Comparison of ENCODE assay signal across 24 cellular contexts in genomic region chr7:139914861-139915300, GRCh38.
A peak's percentile ranks its signal among the peaks of the same experiment; 100 is the strongest.
DNase-seq lines count a peak whose midpoint lies in the region; ATAC-seq and TF ChIP-seq lines count a peak whose summit lies in the region.
"Had no signal": no experiment of that assay in that cellular context is flagged by ENCODE, and none has a peak within 500 bp of the region (broad histone marks: within the 10 kb centered on the region; RNA-seq: fewer than 3 reads in every experiment).

No MANE protein-coding gene starts in this region.

- H3K4me1 Mint-ChIP-seq in mesothelial cell of epicardium: peaks cover 20% of the 10 kb centered on the region

- H3K9ac ChIP-seq in GM23248: no peak overlapping the region

- ATAC-seq in Right ventricle myocardium inferior: no peak
- ATAC-seq in GM18519 (IDR thresholded peaks at IDR 0.05; ENCODE audit: low FRiP score, unreplicated experiment): no peak
- ATAC-seq: HCT116; heart left ventricle; naive thymus-derived CD4-positive, alpha-beta T cell had no signal

- H3K27me3 ChIP-seq in ACC112 (ENCODE audit: insufficient read depth, low read length) (no peaks in the 10 kb centered on the region), GM23248 (replicated peaks; ENCODE audit: insufficient read depth) (no peaks in the 10 kb centered on the region), SJSA1 (replicated peaks) (no peaks in the 10 kb centered on the region)
- H3K27me3 ChIP-seq: adrenal gland, heart left ventricle, Peyer's patch, vagina had no signal

- peak overlapping the region; percentile 49 for H3K27ac Mint-ChIP-seq in mesothelial cell of epicardium
- H3K27ac Mint-ChIP-seq: memory B cell had no signal

- H3K36me3 Mint-ChIP-seq in mesothelial cell of epicardium: no peaks in the 10 kb centered on the region

- peaks cover 5% of the 10 kb centered on the region for H3K27me3 Mint-ChIP-seq in mesothelial cell of epicardium (ENCODE audit: low read depth)
- H3K27me3 Mint-ChIP-seq: memory B cell had no signal

- WGBS in GM23248 (ENCODE audit: low coverage in 1 of 2, low lambda C conversion rate in 2 of 2, missing lambda C conversion rate in 2 of 2), 2 experiments: 97 to 99% methylated on average over 4 of the region's 4 CpGs

- no peaks in the 10 kb centered on the region for H3K9me3 Mint-ChIP-seq in mesothelial cell of epicardium
- H3K9me3 Mint-ChIP-seq: memory B cell had no signal

- H3F3A ChIP-seq in GM23248 (ENCODE audit: insufficient read depth): peaks cover 34% of the 10 kb centered on the region

- H3K4me2 ChIP-seq in GM23248 (ENCODE audit: unreplicated experiment): peak overlapping the region; percentile 44

- H3K9me3 ChIP-seq in GM23248 (ENCODE audit: low read depth) (no peaks in the 10 kb centered on the region), SJSA1 (replicated peaks) (no peaks in the 10 kb centered on the region)
- H3K9me3 ChIP-seq: adrenal gland, heart left ventricle, Peyer's patch, vagina had no signal

- H2AFZ ChIP-seq in ACC112 (ENCODE audit: low read length, unreplicated experiment) (peak overlapping the region; percentile 46), GM23248 (no peak overlapping the region)

- no peaks in the 10 kb centered on the region for H3K9me2 ChIP-seq in GM23248 (ENCODE audit: insufficient read depth)

- H3K36me3 ChIP-seq in ACC112 (ENCODE audit: insufficient read depth, low read length): no peaks in the 10 kb centered on the region
- no peaks in the 10 kb centered on the region for H3K36me3 ChIP-seq in GM23248 (ENCODE audit: low read depth)
- no peaks in the 10 kb centered on the region for H3K36me3 ChIP-seq in SJSA1
- H3K36me3 ChIP-seq: adrenal gland, Peyer's patch, vagina had no signal

- H3K4me1 ChIP-seq in ACC112 (ENCODE audit: control insufficient read depth, insufficient read depth, low read length, unreplicated experiment) (peaks cover 51% of the 10 kb centered on the region), GM23248 (ENCODE audit: insufficient read depth) (peaks cover 35% of the 10 kb centered on the region), SJSA1 (replicated peaks) (peaks cover 29% of the 10 kb centered on the region)

- no peaks in the 10 kb centered on the region for H4K20me1 ChIP-seq in GM23248 (ENCODE audit: insufficient read depth)

- H3K4me3 Mint-ChIP-seq in mesothelial cell of epicardium: no peak overlapping the region
- H3K4me3 Mint-ChIP-seq: memory B cell; naive thymus-derived CD4-positive, alpha-beta T cell had no signal

- in situ Hi-C loops in GM23248 (cut with MboI): no loop called here

- intact Hi-C loops in Right ventricle myocardium inferior (cut with DNase I): no loop called here

- H3K79me2 ChIP-seq in ACC112 (ENCODE audit: control insufficient read depth, insufficient read depth, low read length, unreplicated experiment) (no peaks in the 10 kb centered on the region), GM23248 (ENCODE audit: insufficient read depth) (no peaks in the 10 kb centered on the region)

- no peak for DNase-seq in GM23248
- peak in 1 of 2 experiments; percentile 36 for DNase-seq in SJSA1 (ENCODE audit: low read depth in 1 of 2, low spot score in 2 of 2)
- DNase-seq in mesothelial cell of epicardium (ENCODE audit: low spot score in 2 of 2, unreplicated experiment in 2 of 2): no peak
- no peak for DNase-seq in KG1 (lab: John Stamatoyannopoulos, UW)
- DNase-seq in Right ventricle myocardium inferior (ENCODE audit: missing footprints): no peak
- no peak for DNase-seq in GM20000 (ENCODE audit: low spot score)
- DNase-seq: activated effector memory CD4-positive, alpha-beta T cell treated with Interleukin-2 at 50 U/mL for 16 hours; adrenal gland; C1 segment of cervical spinal cord; GDM1; heart left ventricle; left colon; naive thymus-derived CD4-positive, alpha-beta T cell; NCI-H1105; NCI-H2029 treated with DMSO at 0.1 percent for 48 hours; NCI-H226; Peyer's patch; T-helper 2 cell had no signal

- TF ChIP-seq CTCF in mesothelial cell of epicardium (IDR thresholded peaks at IDR 0.05; ENCODE audit: unreplicated experiment) (no peak), GM20000 (IDR thresholded peaks at IDR 0.05; ENCODE audit: extremely low read depth, missing control alignments) (no peak)

- peak overlapping the region; percentile 99 for H3K27ac ChIP-seq in ACC112 (ENCODE audit: low read depth, low read length)
- peak overlapping the region; percentile 88; the same call in 1 of the 2 replicates for H3K27ac ChIP-seq in GM23248
- H3K27ac ChIP-seq in SJSA1: peak overlapping the region; percentile 66
- H3K27ac ChIP-seq: VCaP had no signal

- H3K4me3 ChIP-seq in ACC112 (ENCODE audit: low read depth, low read length) (no peak overlapping the region), GM23248 (no peak overlapping the region), SJSA1 (no peak overlapping the region)
- H3K4me3 ChIP-seq: adrenal gland, heart left ventricle, Peyer's patch, vagina had no signal
